2 cellular contexts compared by ENCODE assay signal in genomic region chr3:14319654-14320182, GRCh38.
A peak's percentile ranks its signal among the peaks of the same experiment; 100 is the strongest.
TF ChIP-seq lines count a peak whose summit lies in the region.

No MANE protein-coding gene starts in this region.

TF ChIP-seq in GM12878, 131 proteins besides CTCF, POLR2A, EP300 and RAD21 (continued from another document):
- TF ChIP-seq, protein P1, sequence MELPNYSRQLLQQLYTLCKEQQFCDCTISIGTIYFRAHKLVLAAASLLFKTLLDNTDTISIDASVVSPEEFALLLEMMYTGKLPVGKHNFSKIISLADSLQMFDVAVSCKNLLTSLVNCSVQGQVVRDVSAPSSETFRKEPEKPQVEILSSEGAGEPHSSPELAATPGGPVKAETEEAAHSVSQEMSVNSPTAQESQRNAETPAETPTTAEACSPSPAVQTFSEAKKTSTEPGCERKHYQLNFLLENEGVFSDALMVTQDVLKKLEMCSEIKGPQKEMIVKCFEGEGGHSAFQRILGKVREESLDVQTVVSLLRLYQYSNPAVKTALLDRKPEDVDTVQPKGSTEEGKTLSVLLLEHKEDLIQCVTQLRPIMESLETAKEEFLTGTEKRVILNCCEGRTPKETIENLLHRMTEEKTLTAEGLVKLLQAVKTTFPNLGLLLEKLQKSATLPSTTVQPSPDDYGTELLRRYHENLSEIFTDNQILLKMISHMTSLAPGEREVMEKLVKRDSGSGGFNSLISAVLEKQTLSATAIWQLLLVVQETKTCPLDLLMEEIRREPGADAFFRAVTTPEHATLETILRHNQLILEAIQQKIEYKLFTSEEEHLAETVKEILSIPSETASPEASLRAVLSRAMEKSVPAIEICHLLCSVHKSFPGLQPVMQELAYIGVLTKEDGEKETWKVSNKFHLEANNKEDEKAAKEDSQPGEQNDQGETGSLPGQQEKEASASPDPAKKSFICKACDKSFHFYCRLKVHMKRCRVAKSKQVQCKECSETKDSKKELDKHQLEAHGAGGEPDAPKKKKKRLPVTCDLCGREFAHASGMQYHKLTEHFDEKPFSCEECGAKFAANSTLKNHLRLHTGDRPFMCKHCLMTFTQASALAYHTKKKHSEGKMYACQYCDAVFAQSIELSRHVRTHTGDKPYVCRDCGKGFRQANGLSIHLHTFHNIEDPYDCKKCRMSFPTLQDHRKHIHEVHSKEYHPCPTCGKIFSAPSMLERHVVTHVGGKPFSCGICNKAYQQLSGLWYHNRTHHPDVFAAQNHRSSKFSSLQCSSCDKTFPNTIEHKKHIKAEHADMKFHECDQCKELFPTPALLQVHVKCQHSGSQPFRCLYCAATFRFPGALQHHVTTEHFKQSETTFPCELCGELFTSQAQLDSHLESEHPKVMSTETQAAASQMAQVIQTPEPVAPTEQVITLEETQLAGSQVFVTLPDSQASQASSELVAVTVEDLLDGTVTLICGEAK (IDR thresholded peaks at IDR 0.05; ENCODE audit: borderline replicate concordance), result 0 out of 2 replicates have a peak, but pooled peaks have one; percentile 40

TF ChIP-seq in HepG2, 621 proteins besides CTCF, POLR2A, EP300 and RAD21 (continued from another document):
- TF ChIP-seq ZNF318 (CRISPR knock-in tag; IDR thresholded peaks at IDR 0.05), result no peak
- peak; percentile 80 for TF ChIP-seq NFYB (CRISPR knock-in tag; IDR thresholded peaks at IDR 0.05)
- no peak for TF ChIP-seq GATAD2A (CRISPR knock-in tag; IDR thresholded peaks at IDR 0.05)
- TF ChIP-seq SMYD3 (CRISPR knock-in tag; IDR thresholded peaks at IDR 0.05), result no peak
- TF ChIP-seq ZNF143 (CRISPR knock-in tag; IDR thresholded peaks at IDR 0.05), result peak; percentile 95
- TF ChIP-seq ELF3 (CRISPR knock-in tag; IDR thresholded peaks at IDR 0.05), result peak; percentile 65; the same call in 1 of the 2 replicates
- TF ChIP-seq BRD4 (CRISPR knock-in tag; IDR thresholded peaks at IDR 0.05), result 0 out of 2 replicates have a peak, but pooled peaks have one; percentile 15
- peak; percentile 51; the same call in 1 of the 2 replicates for TF ChIP-seq POLR2AphosphoS5 (IDR thresholded peaks at IDR 0.05; ENCODE audit: low read depth, low read length)
- TF ChIP-seq ZNF235 (CRISPR knock-in tag; IDR thresholded peaks at IDR 0.05; ENCODE audit: borderline replicate concordance), result 0 out of 2 replicates have a peak, but pooled peaks have one; percentile 48
- TF ChIP-seq KDM5B (CRISPR knock-in tag; IDR thresholded peaks at IDR 0.05; ENCODE audit: borderline replicate concordance), result peak; percentile 61; the same call in 1 of the 2 replicates
- TF ChIP-seq, protein P2, sequence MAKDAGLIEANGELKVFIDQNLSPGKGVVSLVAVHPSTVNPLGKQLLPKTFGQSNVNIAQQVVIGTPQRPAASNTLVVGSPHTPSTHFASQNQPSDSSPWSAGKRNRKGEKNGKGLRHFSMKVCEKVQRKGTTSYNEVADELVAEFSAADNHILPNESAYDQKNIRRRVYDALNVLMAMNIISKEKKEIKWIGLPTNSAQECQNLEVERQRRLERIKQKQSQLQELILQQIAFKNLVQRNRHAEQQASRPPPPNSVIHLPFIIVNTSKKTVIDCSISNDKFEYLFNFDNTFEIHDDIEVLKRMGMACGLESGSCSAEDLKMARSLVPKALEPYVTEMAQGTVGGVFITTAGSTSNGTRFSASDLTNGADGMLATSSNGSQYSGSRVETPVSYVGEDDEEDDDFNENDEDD (CRISPR knock-in tag; IDR thresholded peaks at IDR 0.05; ENCODE audit: borderline replicate concordance), result 0 out of 2 replicates have a peak, but pooled peaks have one; percentile 22
- no peak for TF ChIP-seq SNAPC2 (CRISPR knock-in tag; IDR thresholded peaks at IDR 0.05)
- TF ChIP-seq, protein P3, sequence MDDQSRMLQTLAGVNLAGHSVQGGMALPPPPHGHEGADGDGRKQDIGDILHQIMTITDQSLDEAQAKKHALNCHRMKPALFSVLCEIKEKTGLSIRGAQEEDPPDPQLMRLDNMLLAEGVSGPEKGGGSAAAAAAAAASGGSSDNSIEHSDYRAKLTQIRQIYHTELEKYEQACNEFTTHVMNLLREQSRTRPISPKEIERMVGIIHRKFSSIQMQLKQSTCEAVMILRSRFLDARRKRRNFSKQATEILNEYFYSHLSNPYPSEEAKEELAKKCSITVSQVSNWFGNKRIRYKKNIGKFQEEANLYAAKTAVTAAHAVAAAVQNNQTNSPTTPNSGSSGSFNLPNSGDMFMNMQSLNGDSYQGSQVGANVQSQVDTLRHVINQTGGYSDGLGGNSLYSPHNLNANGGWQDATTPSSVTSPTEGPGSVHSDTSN (CRISPR knock-in tag; IDR thresholded peaks at IDR 0.05; ENCODE audit: borderline replicate concordance), result no peak
- peak; percentile 82 for TF ChIP-seq HCFC1 (IDR thresholded peaks at IDR 0.05; ENCODE audit: low read depth, low read length)
- TF ChIP-seq ZNF501 (CRISPR knock-in tag; IDR thresholded peaks at IDR 0.05), result peak; percentile 64; the same call in 1 of the 2 replicates
- peak; percentile 80 for TF ChIP-seq IRF2 (CRISPR knock-in tag; IDR thresholded peaks at IDR 0.05)
- TF ChIP-seq ZNF317 (CRISPR knock-in tag; IDR thresholded peaks at IDR 0.05), result 0 out of 2 replicates have a peak, but pooled peaks have one; percentile 42
- TF ChIP-seq CEBPG (CRISPR knock-in tag; IDR thresholded peaks at IDR 0.05), result 0 out of 2 replicates have a peak, but pooled peaks have one; percentile 22
- peak; percentile 82 for TF ChIP-seq CREM (IDR thresholded peaks at IDR 0.05)
- no peak for TF ChIP-seq CREM (CRISPR knock-in tag; IDR thresholded peaks at IDR 0.05)
- no peak for TF ChIP-seq PLSCR1 (CRISPR knock-in tag; IDR thresholded peaks at IDR 0.05; ENCODE audit: borderline replicate concordance)
- TF ChIP-seq RBAK (CRISPR knock-in tag; IDR thresholded peaks at IDR 0.05), result peak; percentile 96
- TF ChIP-seq ZNF333 (CRISPR knock-in tag; IDR thresholded peaks at IDR 0.05; ENCODE audit: borderline replicate concordance), result peak; percentile 97
- TF ChIP-seq ELF1 (CRISPR knock-in tag; IDR thresholded peaks at IDR 0.05), result peak; percentile 91
- peak; percentile 48; the same call in 1 of the 2 replicates for TF ChIP-seq ZFX (CRISPR knock-in tag; IDR thresholded peaks at IDR 0.05; ENCODE audit: low read depth)
- peak; percentile 43; the same call in 1 of the 2 replicates for TF ChIP-seq ZFY (CRISPR knock-in tag; IDR thresholded peaks at IDR 0.05)
- TF ChIP-seq CCDC6 (CRISPR knock-in tag; IDR thresholded peaks at IDR 0.05), result no peak
- TF ChIP-seq BORCS8-MEF2B (CRISPR knock-in tag; IDR thresholded peaks at IDR 0.05), result no peak
- peak; percentile 85 for TF ChIP-seq ATF1 (CRISPR knock-in tag; IDR thresholded peaks at IDR 0.05)
- TF ChIP-seq CREB1 (IDR thresholded peaks at IDR 0.05), result peak; percentile 43; the same call in 1 of the 2 replicates
- peak; percentile 95 for TF ChIP-seq CREB1 (CRISPR knock-in tag; IDR thresholded peaks at IDR 0.05)
- TF ChIP-seq ZNF12 (CRISPR knock-in tag; IDR thresholded peaks at IDR 0.05), result peak; percentile 99
- no peak for TF ChIP-seq ZFP90 (CRISPR knock-in tag; IDR thresholded peaks at IDR 0.05; ENCODE audit: borderline replicate concordance)
- TF ChIP-seq SALL1 (CRISPR knock-in tag; IDR thresholded peaks at IDR 0.05), result peak; percentile 25; the same call in 1 of the 2 replicates
- TF ChIP-seq RELA (CRISPR knock-in tag; IDR thresholded peaks at IDR 0.05), result no peak
- TF ChIP-seq SMC3 (IDR thresholded peaks at IDR 0.05; ENCODE audit: low read length), result no peak
TF ChIP-seq in HepG2: peak in this region for 45.
